ENCODE assay signal across 11 cellular contexts in genomic region chr12:102483466-102483865, GRCh38. TPM values are rescaled to one million over a fixed set of nuclear protein-coding genes. Genes with fewer than 3 reads are reported as not detected.
DNase-seq lines count a peak whose midpoint lies in the region; ATAC-seq lines count a peak whose summit lies in the region.
"Had no signal": no experiment of that assay in that cellular context is flagged by ENCODE, and none has a peak within 500 bp of the region (broad histone marks: within the 10 kb centered on the region; RNA-seq: fewer than 3 reads in every experiment).

No MANE protein-coding gene starts in this region.

- no peaks in the 10 kb centered on the region for H3K36me3 Mint-ChIP-seq in activated naive CD4-positive, alpha-beta T cell treated with anti-CD3 and anti-CD28 coated beads, Interleukin-2, amount 50 U/mL, for 24 hours

- DNase-seq in dedifferentiated amniotic fluid mesenchymal stem cell (ENCODE audit: extremely low spot score) (no peak), A172 (ENCODE audit: low spot score) (no peak), OCI-M2 (lab: John Stamatoyannopoulos, UW; ENCODE audit: unreplicated experiment) (no peak), HPDE6-E6E7 (ENCODE audit: extremely low spot score) (no peak)
- DNase-seq: EL, MG63, upper lobe of left lung had no signal

- peaks cover 19% of the 10 kb centered on the region for H3K4me1 Mint-ChIP-seq in activated naive CD4-positive, alpha-beta T cell treated with anti-CD3 and anti-CD28 coated beads, Interleukin-2, amount 50 U/mL, for 24 hours

- H3K27me3 Mint-ChIP-seq in activated naive CD4-positive, alpha-beta T cell treated with anti-CD3 and anti-CD28 coated beads, Interleukin-2, amount 50 U/mL, for 24 hours = peaks cover 7% of the 10 kb centered on the region

- ATAC-seq in GM18499 (IDR thresholded peaks at IDR 0.05; ENCODE audit: insufficient read depth, unreplicated experiment) = peak; percentile 46
- ATAC-seq in GM19397 (IDR thresholded peaks at IDR 0.05; ENCODE audit: unreplicated experiment) = peak; percentile 44
- ATAC-seq in HG03060 (IDR thresholded peaks at IDR 0.05; ENCODE audit: low read depth, unreplicated experiment) = peak; percentile 61

- H3K27ac Mint-ChIP-seq in activated naive CD4-positive, alpha-beta T cell treated with anti-CD3 and anti-CD28 coated beads, Interleukin-2, amount 50 U/mL, for 24 hours = peak overlapping the region; percentile 75

- no peaks in the 10 kb centered on the region for H3K9me3 Mint-ChIP-seq in activated naive CD4-positive, alpha-beta T cell treated with anti-CD3 and anti-CD28 coated beads, Interleukin-2, amount 50 U/mL, for 24 hours

- H3K4me3 Mint-ChIP-seq in activated naive CD4-positive, alpha-beta T cell treated with anti-CD3 and anti-CD28 coated beads, Interleukin-2, amount 50 U/mL, for 24 hours = peak overlapping the region; percentile 68

RNA-seq across cellular contexts. Expression of gene IGF1, which starts 3.1 kb away (rescaled TPM):
- 0.02 TPM in 1 of 2 replicates, not detected in the other for total RNA-seq in A172 (2014; rRNA removed; shearing (Covaris generic))
